Comparison of ENCODE assay signal across 1 cellular context in genomic region chr19:49890349-49891311, GRCh38.
TF ChIP-seq lines count a peak whose summit lies in the region.

No MANE protein-coding gene starts in this region.

TF ChIP-seq in IMR-90, 13 proteins besides CTCF, POLR2A, EP300 and RAD21:
- TF ChIP-seq NFE2L2 (IDR thresholded peaks at IDR 0.05; ENCODE audit: low read depth, low read length) (no peak), FOS (IDR thresholded peaks at IDR 0.05; ENCODE audit: low read depth, low read length) (no peak), CEBPB (IDR thresholded peaks at IDR 0.05; ENCODE audit: low read depth, low read length) (no peak), MXI1 (IDR thresholded peaks at IDR 0.05; ENCODE audit: borderline replicate concordance, low read depth, low read length) (no peak), SMC3 (IDR thresholded peaks at IDR 0.05; ENCODE audit: low read depth, low read length) (no peak), USF2 (IDR thresholded peaks at IDR 0.05; ENCODE audit: low read depth, low read length) (no peak), RFX5 (IDR thresholded peaks at IDR 0.05; ENCODE audit: low read depth, low read length) (no peak), BHLHE40 (IDR thresholded peaks at IDR 0.05; ENCODE audit: low read depth, low read length) (no peak), ELK1 (IDR thresholded peaks at IDR 0.05; ENCODE audit: borderline replicate concordance, low read depth, low read length) (no peak), MAFK (IDR thresholded peaks at IDR 0.05; ENCODE audit: low read depth, low read length) (no peak), CHD1 (IDR thresholded peaks at IDR 0.05; ENCODE audit: low read depth, low read length) (no peak), MAZ (IDR thresholded peaks at IDR 0.05; ENCODE audit: borderline replicate concordance, low read depth, low read length) (no peak)
